In genomic region chr15:51267047-51267713, GRCh38 we compare ENCODE assay signal across 10 cellular contexts.
DNase-seq lines count a peak whose midpoint lies in the region; ATAC-seq and TF ChIP-seq lines count a peak whose summit lies in the region.
"Had no signal": no experiment of that assay in that cellular context is flagged by ENCODE, and none has a peak within 500 bp of the region (broad histone marks: within the 10 kb centered on the region; RNA-seq: fewer than 3 reads in every experiment).

No MANE protein-coding gene starts in this region.

- H3F3A ChIP-seq in neural progenitor cell (ENCODE audit: low read depth), result no peaks in the 10 kb centered on the region

- H3K4me3 Mint-ChIP-seq in neural progenitor cell, result peak overlapping the region; percentile 87

- DNase-seq in AG10803 (ENCODE audit: low read depth), result no peak
- DNase-seq in Panc1 (ENCODE audit: low read depth, low spot score), result no peak
- DNase-seq in foreskin keratinocyte, result no peak
- peak; percentile 65 for DNase-seq in neural progenitor cell (ENCODE audit: low spot score)
- no peak for DNase-seq in NCI-H526 treated with DMSO at 0.1 percent for 48 hours (lab: John Stamatoyannopoulos, UW)
- DNase-seq in NK-92 (lab: John Stamatoyannopoulos, UW; ENCODE audit: unreplicated experiment), result no peak
- DNase-seq: NCI-H1417 treated with DMSO at 0.1 percent for 48 hours had no signal

- no TSS peak for BruUV-seq in Panc1 (replicated peaks; lab: Mats Ljungman, UMichigan)

- peak overlapping the region; percentile 79 for H3K4me2 ChIP-seq in neural progenitor cell

- H3K79me2 ChIP-seq in neural progenitor cell (ENCODE audit: low read depth), result no peaks in the 10 kb centered on the region

- no peaks in the 10 kb centered on the region for H3K9me3 Mint-ChIP-seq in neural progenitor cell

- no peak overlapping the region for H3K27ac Mint-ChIP-seq in neural progenitor cell

- peaks cover 13% of the 10 kb centered on the region for H3K4me1 Mint-ChIP-seq in neural progenitor cell

- TF ChIP-seq CTCF in AG10803 (conservative IDR thresholded peaks at IDR 0.05; ENCODE audit: low read length), result no peak
- TF ChIP-seq CTCF in Panc1 (IDR thresholded peaks at IDR 0.05), result no peak
- no peak for TF ChIP-seq CTCF in foreskin keratinocyte (conservative IDR thresholded peaks at IDR 0.05)
- TF ChIP-seq CTCF in neural progenitor cell (IDR thresholded peaks at IDR 0.05), result no peak

- H3K9ac ChIP-seq in neural progenitor cell, result no peak overlapping the region

- in situ Hi-C loops in Panc1 (cut with HindIII; ENCODE audit: low pct_unique_long_range_greater_than_20kb, low sequenced_read_pairs), result no loop called here

- H3K4me3 ChIP-seq in AG10803 (ENCODE audit: low read length) (peak overlapping the region; percentile 57), Panc1 (ENCODE audit: low read depth in 2 of 2, low read length in 2 of 2) (peak overlapping the region; percentile 31 to 46), neural progenitor cell (peak overlapping the region; percentile 44)

- H4K20me1 ChIP-seq in neural progenitor cell (ENCODE audit: low read depth), result no peaks in the 10 kb centered on the region

- POLR2A ChIA-PET in Panc1 (lab: Charles Lee), result no interaction called here

- H3K27me3 ChIP-seq in Panc1 (ENCODE audit: control insufficient read depth, insufficient read depth, low read length) (peaks cover 13% of the 10 kb centered on the region), foreskin keratinocyte (peaks cover 78% of the 10 kb centered on the region), neural progenitor cell (peaks cover 44% of the 10 kb centered on the region)
- H3K27me3 ChIP-seq: adrenal gland had no signal

- H2AFZ ChIP-seq in neural progenitor cell (replicated peaks), result peak overlapping the region; percentile 65

- CTCF ChIA-PET in Panc1 (lab: Charles Lee), result no interaction called here

- intact Hi-C loops in Panc1 (cut with micrococcal nuclease; ENCODE audit: unreplicated experiment), result no loop called here

- H3K36me3 ChIP-seq in Panc1 (ENCODE audit: control insufficient read depth, insufficient read depth, low read length) (no peaks in the 10 kb centered on the region), neural progenitor cell (no peaks in the 10 kb centered on the region)
- H3K36me3 ChIP-seq: adrenal gland had no signal

- no peaks in the 10 kb centered on the region for H3K4me1 ChIP-seq in Panc1 (ENCODE audit: control insufficient read depth, insufficient read depth, low read length)
- no peaks in the 10 kb centered on the region for H3K4me1 ChIP-seq in foreskin keratinocyte
- peaks cover 10% of the 10 kb centered on the region for H3K4me1 ChIP-seq in neural progenitor cell

- H3K9me3 ChIP-seq in Panc1 (ENCODE audit: control insufficient read depth, insufficient read depth, low read depth, low read length) (no peaks in the 10 kb centered on the region), neural progenitor cell (ENCODE audit: low read depth) (no peaks in the 10 kb centered on the region)
- H3K9me3 ChIP-seq: adrenal gland had no signal

- H3K36me3 Mint-ChIP-seq in neural progenitor cell, result no peaks in the 10 kb centered on the region

- H3K27ac ChIP-seq in Panc1 (ENCODE audit: low read length) (no peak overlapping the region), foreskin keratinocyte (no peak overlapping the region), neural progenitor cell (no peak overlapping the region)
- H3K27ac ChIP-seq: adrenal gland had no signal

- ATAC-seq in Panc1 (peak; percentile 53), foreskin keratinocyte (peak; percentile 45), HG03039 (IDR thresholded peaks at IDR 0.05; ENCODE audit: unreplicated experiment) (no peak), HG02759 (IDR thresholded peaks at IDR 0.05; ENCODE audit: unreplicated experiment) (no peak)

- peaks cover 11% of the 10 kb centered on the region for H3K27me3 Mint-ChIP-seq in neural progenitor cell (ENCODE audit: insufficient read depth, low read depth)

Comparison
In these comparisons a context has a peak if more than half of its experiments do, and no peak if none do; other contexts are left out.
1. ATAC-seq: peak in Panc1 (single experiment) and foreskin keratinocyte (single experiment); none in HG03039 (single experiment) and HG02759 (single experiment).
2. Peak in every context shown above with its lines, with median percentiles within 50 percentile points of each other: H3K4me3 ChIP-seq.